In the genomic region with DNA sequence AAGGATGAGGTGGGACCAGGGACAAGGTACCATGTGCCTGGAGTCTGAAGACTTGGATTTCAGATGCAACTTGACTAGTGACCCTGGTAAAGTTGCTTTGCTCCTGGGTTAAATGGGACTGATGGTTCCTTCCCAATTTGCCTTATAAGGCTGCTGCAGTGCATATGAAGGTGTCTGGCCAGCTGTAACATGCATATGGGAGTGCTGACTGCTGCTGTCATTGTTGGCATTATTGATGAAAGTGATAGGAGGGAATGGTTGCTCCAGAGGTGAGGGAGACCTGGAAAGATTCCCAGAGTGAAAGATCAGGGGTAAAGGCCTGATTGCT, we compare ENCODE assay signal across 22 cellular contexts. TPM values are rescaled to one million over a fixed set of nuclear protein-coding genes. Genes with fewer than 3 reads are reported as not detected.
A peak's percentile ranks its signal among the peaks of the same experiment; 100 is the strongest.
DNase-seq lines count a peak whose midpoint lies in the region; ATAC-seq and TF ChIP-seq lines count a peak whose summit lies in the region.
"Had no signal": no experiment of that assay in that cellular context is flagged by ENCODE, and none has a peak within 500 bp of the region (broad histone marks: within the 10 kb centered on the region; RNA-seq: fewer than 3 reads in every experiment).

No MANE protein-coding gene starts in this region.

- no peak overlapping the region for H3K4me3 Mint-ChIP-seq in T-helper 17 cell
- H3K4me3 Mint-ChIP-seq: CD4-positive, alpha-beta T cell; HFFc6 had no signal

- intact Hi-C loops in right lobe of liver (cut with DNase I) (no loop called here), vagina (cut with DNase I) (no loop called here)

- H3K4me3 ChIP-seq in right lobe of liver, result no peak overlapping the region
- H3K4me3 ChIP-seq in vagina, result no peak overlapping the region
- H3K4me3 ChIP-seq: A549 had no signal

- peak overlapping the region; percentile 76 to 82 (median 79) for H3K27ac ChIP-seq in right lobe of liver
- H3K27ac ChIP-seq in vagina, result no peak overlapping the region
- H3K27ac ChIP-seq: 22Rv1, A549, C4-2B, HL-60 had no signal

- no peak overlapping the region for H3K27ac Mint-ChIP-seq in T-helper 17 cell
- H3K27ac Mint-ChIP-seq: CD4-positive, alpha-beta T cell; HFFc6 had no signal

- no peaks in the 10 kb centered on the region for H3K27me3 ChIP-seq in right lobe of liver
- H3K27me3 ChIP-seq in vagina, result no peaks in the 10 kb centered on the region

- TF ChIP-seq CTCF in right lobe of liver (IDR thresholded peaks at IDR 0.05) (no peak), vagina (IDR thresholded peaks at IDR 0.05) (no peak)

- H3K27me3 Mint-ChIP-seq in T-helper 17 cell, result peaks cover 57% of the 10 kb centered on the region

- peaks cover 8% of the 10 kb centered on the region for H3K4me1 Mint-ChIP-seq in T-helper 17 cell

- peak in 3 of 4 donors; percentile 65 to 74 (median 72) for ATAC-seq in right lobe of liver
- no peak for ATAC-seq in T-helper 17 cell
- no peak for ATAC-seq in GM19324 (IDR thresholded peaks at IDR 0.05; ENCODE audit: low FRiP score, unreplicated experiment)
- ATAC-seq: A549, HCT116 had no signal

- TF ChIP-seq POLR2A in right lobe of liver (IDR thresholded peaks at IDR 0.05) (peak; percentile 57), vagina (IDR thresholded peaks at IDR 0.05) (no peak)

- H3K36me3 ChIP-seq in right lobe of liver (no peaks in the 10 kb centered on the region), vagina (no peaks in the 10 kb centered on the region)

- peak; percentile 19 for DNase-seq in activated CD8-positive, alpha-beta memory T cell treated with anti-CD3 and anti-CD28 coated beads for 24 hours
- no peak for DNase-seq in activated CD8-positive, alpha-beta memory T cell treated with anti-CD3 and anti-CD28 coated beads, Interleukin-2, amount 50 U/mL, for 4 hours
- DNase-seq in islet precursor cell, result peak; percentile 15
- no peak for DNase-seq in right lobe of liver
- peak; percentile 12 to 29 for DNase-seq in vagina (ENCODE audit: extremely low spot score in 2 of 2)
- DNase-seq in T-helper 17 cell, result no peak
- no peak for DNase-seq in HT-29 (ENCODE audit: low spot score)
- DNase-seq: AML-193; CD4-positive, alpha-beta T cell; DMS153; DMS79; GDM1; GOT3; H7; HFFc6 had no signal

- peaks cover 0 to 53% (median 21%) of the 10 kb centered on the region in 4 donors for H3K4me1 ChIP-seq in right lobe of liver
- no peaks in the 10 kb centered on the region for H3K4me1 ChIP-seq in vagina
- H3K4me1 ChIP-seq: A549 had no signal

- no peaks in the 10 kb centered on the region for H3K9me3 ChIP-seq in right lobe of liver
- no peaks in the 10 kb centered on the region for H3K9me3 ChIP-seq in vagina
- no peaks in the 10 kb centered on the region for H3K9me3 ChIP-seq in T-helper 17 cell (ENCODE audit: control insufficient read depth, low read length, poor library complexity, severe bottlenecking)
- H3K9me3 ChIP-seq: A549 had no signal

- peaks cover 4% of the 10 kb centered on the region for H3K36me3 Mint-ChIP-seq in T-helper 17 cell (ENCODE audit: low read depth)

RNA-seq across cellular contexts. Expression of a gene that starts 20.5 kb away (rescaled TPM):
- 100 to 1,000 TPM; 237 to 478 (median 308) TPM for total RNA-seq in right lobe of liver
- total RNA-seq in vagina, result not detected
- total RNA-seq in T-helper 17 cell, result not detected
- total RNA-seq in HT-29 (2014; rRNA removed; shearing (Covaris generic)), result not detected in 2 replicates
- total RNA-seq: CD4-positive, alpha-beta T cell; Daoy; H7; HFFc6 had no signal

RNA-seq across cellular contexts. Expression of a gene that starts 45.9 kb away (rescaled TPM):
- total RNA-seq in right lobe of liver (10 to 100 TPM; 17.0 to 36.1 (median 23.0) TPM), vagina (7.9 TPM), T-helper 17 cell (under 1 TPM; 0.10 to 0.35 TPM)
- total RNA-seq in HT-29 (2014; rRNA removed; shearing (Covaris generic)), result 0.18 TPM in 1 of 2 replicates, not detected in the other
- total RNA-seq: H7 had no signal

RNA-seq across cellular contexts. Expression of a gene that starts 50.8 kb away (rescaled TPM):
- total RNA-seq in right lobe of liver (10 to 100 TPM in 1 of 6 experiments, 1 to 10 TPM in 5; 1.4 to 10.9 (median 3.3) TPM), vagina (6.6 TPM), T-helper 17 cell (1 to 10 TPM in 1 of 2 donors, under 1 TPM in 1; 0.94 to 1.4 TPM)
- total RNA-seq in HT-29 (2014; rRNA removed; shearing (Covaris generic)), result not detected in 2 replicates
- total RNA-seq: H7 had no signal

RNA-seq across cellular contexts. Expression of a gene that starts 50.9 kb away (rescaled TPM):
- total RNA-seq in right lobe of liver (100 to 1,000 TPM; 104 to 348 (median 175) TPM), vagina (173 TPM), T-helper 17 cell (10 to 100 TPM; 20.7 to 29.2 TPM)
- 22.5 and 32.2 TPM in 2 replicates for total RNA-seq in HT-29 (2014; rRNA removed; shearing (Covaris generic))

Comparison
In these comparisons a context has a peak if more than half of its experiments do, and no peak if none do; other contexts are left out.
1. DNase-seq: peak in activated CD8-positive, alpha-beta memory T cell treated with anti-CD3 and anti-CD28 coated beads for 24 hours (single experiment), islet precursor cell (single experiment) and vagina (2 of 2); none in activated CD8-positive, alpha-beta memory T cell treated with anti-CD3 and anti-CD28 coated beads, Interleukin-2, amount 50 U/mL, for 4 hours (single experiment), right lobe of liver (0 of 3), T-helper 17 cell (0 of 3) and HT-29 (single experiment).
2. ATAC-seq: peak in right lobe of liver (3 of 4); none in T-helper 17 cell (single experiment) and GM19324 (single experiment).
3. RNA of a gene that starts 20.5 kb away (total RNA-seq): 237 to 478 TPM in right lobe of liver; not detected in vagina (single experiment), not detected in T-helper 17 cell and not detected in HT-29; every median in the first group is over 100 times any median in the second.